8 cellular contexts compared by ENCODE assay signal in genomic region chr6:28142446-28142845, GRCh38. TPM values are rescaled to one million over a fixed set of nuclear protein-coding genes. Genes with fewer than 3 reads are reported as not detected.
DNase-seq lines count a peak whose midpoint lies in the region; ATAC-seq, FAIRE-seq and TF ChIP-seq lines count a peak whose summit lies in the region.

No MANE protein-coding gene starts in this region.

- in situ Hi-C loops in K562 (cut with MboI), result no loop called here

- H3K23ac ChIP-seq in mesendoderm (ENCODE audit: low read length), result no peak overlapping the region

- no peaks in the 10 kb centered on the region for H3K27me3 ChIP-seq in K562 (ENCODE audit: control insufficient read depth in 2 of 2, insufficient read depth in 2 of 2, low read length in 2 of 2)
- no peaks in the 10 kb centered on the region for H3K27me3 ChIP-seq in mesendoderm (ENCODE audit: insufficient read depth, low read length, poor library complexity)

- H3K9me3 ChIP-seq in A549 (no peaks in the 10 kb centered on the region), K562 (replicated peaks; ENCODE audit: control insufficient read depth, insufficient read depth, low read depth, low read length) (no peaks in the 10 kb centered on the region)

- no peaks in the 10 kb centered on the region for H3K9me1 ChIP-seq in K562 (ENCODE audit: control insufficient read depth, insufficient read depth, low read length)

- peak overlapping the region; percentile 85 to 94 for H3K27ac ChIP-seq in A549
- H3K27ac ChIP-seq in K562 (ENCODE audit: extremely low read depth, low read depth, low read length), result peak overlapping the region; percentile 79
- H3K27ac ChIP-seq in mesendoderm (ENCODE audit: low read depth, low read length), result no peak overlapping the region

- no peak overlapping the region for H4K8ac ChIP-seq in mesendoderm (ENCODE audit: low read depth, low read length)

- H2AK5ac ChIP-seq in mesendoderm (ENCODE audit: low read length), result no peak overlapping the region

- no peak for TF ChIP-seq RAD21 in A549 (conservative IDR thresholded peaks at IDR 0.05 in 1 of 2, IDR thresholded peaks at IDR 0.05 in 1 of 2)
- no peak for TF ChIP-seq RAD21 in K562 (CRISPR knock-in tag; conservative IDR thresholded peaks at IDR 0.05 in 1 of 2, IDR thresholded peaks at IDR 0.05 in 1 of 2)

- no peak overlapping the region for H3K4ac ChIP-seq in mesendoderm (ENCODE audit: low read depth, low read length)

- peak overlapping the region; percentile 95 for H3K4me3 Mint-ChIP-seq in HFFc6

- H3K4me1 Mint-ChIP-seq in HFFc6 (ENCODE audit: low read depth), result peaks cover 48% of the 10 kb centered on the region

- no peak overlapping the region for H2BK5ac ChIP-seq in mesendoderm (ENCODE audit: low read length)

- peak overlapping the region; percentile 93 for H3K27ac Mint-ChIP-seq in HFFc6

- DNase-seq in A549 (ENCODE audit: low read depth in 1 of 2, low spot score in 1 of 2) (no peak), HFFc6 (no peak), K562 (ENCODE audit: extremely low read depth in 1 of 4, low spot score in 3 of 4) (no peak), mesendoderm (no peak), GOT3 (lab: John Stamatoyannopoulos, UW) (no peak), T1000 (lab: John Stamatoyannopoulos, UW) (no peak)

- H2AFZ ChIP-seq in K562 (ENCODE audit: low read depth, low read length), result peak overlapping the region; percentile 98; the same call in 1 of the 2 replicates

- H3K18ac ChIP-seq in mesendoderm (ENCODE audit: low read length), result no peak overlapping the region

- TF ChIP-seq CTCF in A549 (IDR thresholded peaks at IDR 0.05) (no peak), HFFc6 (IDR thresholded peaks at IDR 0.05) (no peak), K562 (IDR thresholded peaks at IDR 0.05 in 2 of 3, conservative IDR thresholded peaks at IDR 0.05 in 1 of 3; ENCODE audit: insufficient read depth in 2 of 3, low read depth in 1 of 3, low read length in 3 of 3) (no peak)

- H3K79me1 ChIP-seq in mesendoderm (ENCODE audit: low read length), result peaks cover 6% of the 10 kb centered on the region

- no peaks in the 10 kb centered on the region for H3K9me3 Mint-ChIP-seq in HFFc6

- TF ChIP-seq POLR2A in A549 (IDR thresholded peaks at IDR 0.05; ENCODE audit: low read length) (no peak), K562 (conservative IDR thresholded peaks at IDR 0.05) (no peak)

- no TSS peak for BruUV-seq in K562 (replicated peaks; lab: Mats Ljungman, UMichigan)

- H3K36me3 Mint-ChIP-seq in HFFc6 (ENCODE audit: low read depth), result peaks cover 34% of the 10 kb centered on the region

- no peak overlapping the region for H2BK120ac ChIP-seq in mesendoderm (ENCODE audit: low read depth, low read length)

- TF ChIP-seq EP300 in A549 (IDR thresholded peaks at IDR 0.05), result no peak
- no peak for TF ChIP-seq EP300 in K562 (IDR thresholded peaks at IDR 0.05; ENCODE audit: low read length)

- CTCF ChIA-PET in A549 (lab: Yijun Ruan, JAX) (interaction anchor here (1.2 to 4.0 kb wide), 2 partner anchors 37 to 214 kb away, joined by 3 to 13 read pairs; no protein-coding TSS in a partner anchor), K562 (lab: Yijun Ruan, JAX; ENCODE audit: low intra/inter-chr PET ratio) (no interaction called here)

- H3K4me3 ChIP-seq in A549 (peak overlapping the region; percentile 98), K562 (peak overlapping the region; percentile 72), mesendoderm (ENCODE audit: low read length) (peak overlapping the region; percentile 73)

- H3K36me3 ChIP-seq in K562 (ENCODE audit: control insufficient read depth, insufficient read depth, low read length) (peaks cover 28% of the 10 kb centered on the region), mesendoderm (ENCODE audit: control insufficient read depth, insufficient read depth, low read length) (peaks cover 1% of the 10 kb centered on the region)

- H3K4me1 ChIP-seq in A549 (peaks cover 13% of the 10 kb centered on the region), K562 (replicated peaks in 1 of 2; ENCODE audit: control insufficient read depth in 2 of 2, insufficient read depth in 2 of 2, low read length in 2 of 2) (peaks cover 8 to 17% of the 10 kb centered on the region in 2 experiments; a peak in 4 of 5 replicates), mesendoderm (ENCODE audit: control insufficient read depth, low read depth, low read length) (no peaks in the 10 kb centered on the region)

- intact Hi-C loops in K562 (cut with micrococcal nuclease), result no loop called here

- no peak overlapping the region for H2BK15ac ChIP-seq in mesendoderm (replicated peaks; ENCODE audit: low read depth)

- H4K20me1 ChIP-seq in K562 (replicated peaks; ENCODE audit: control insufficient read depth, insufficient read depth, low read length), result no peaks in the 10 kb centered on the region

- H3K79me2 ChIP-seq in K562 (ENCODE audit: control insufficient read depth, insufficient read depth, low read length), result peaks cover 47% of the 10 kb centered on the region
- peaks cover 17% of the 10 kb centered on the region for H3K79me2 ChIP-seq in mesendoderm (ENCODE audit: control insufficient read depth, insufficient read depth, low read length)

- POLR2A ChIA-PET in A549 (lab: Yijun Ruan, JAX) (interaction anchor here (1.2 kb wide), 1 partner anchor 77 kb away, joined by 8 read pairs; no protein-coding TSS in a partner anchor), K562 (lab: Yijun Ruan, JAX) (interaction anchor here (1.4 to 3.9 kb wide), 8 partner anchors 10 to 347 kb away, joined by 4 to 50 read pairs (median 10); partner anchors contain the start of gene ZSCAN31)

- peak overlapping the region in 1 of 2 experiments; percentile 82; a peak in 3 of 4 replicates for H3K9ac ChIP-seq in K562 (ENCODE audit: insufficient read depth in 1 of 2, low read depth in 2 of 2, low read length in 2 of 2)
- peak overlapping the region; percentile 86 for H3K9ac ChIP-seq in mesendoderm (ENCODE audit: low read length)

- FAIRE-seq in A549 (lab: Jason Lieb, UNC), result no peak
- FAIRE-seq in K562 (lab: Jason Lieb, UNC), result no peak

- H3K4me2 ChIP-seq in A549, result peak overlapping the region; percentile 93
- peak overlapping the region; percentile 91 for H3K4me2 ChIP-seq in K562 (ENCODE audit: insufficient read depth, low read length)
- peak overlapping the region; percentile 26 for H3K4me2 ChIP-seq in mesendoderm (ENCODE audit: low read length)

- 5% methylated on average over 4 of the region's 4 CpGs for WGBS in A549 (ENCODE audit: missing lambda C conversion rate)
- 0% methylated on average over 4 of the region's 4 CpGs for WGBS in K562 (ENCODE audit: insufficient coverage, low coverage, missing lambda C conversion rate)
- WGBS in mesendoderm (ENCODE audit: extremely low coverage, insufficient coverage, low lambda C conversion rate), result no CpG with 5 or more reads among the region's 4 CpGs

- H3K27me3 Mint-ChIP-seq in HFFc6 (ENCODE audit: insufficient read depth), result no peaks in the 10 kb centered on the region; the same call in 1 of the 2 replicates

- ATAC-seq in A549 (no peak), K562 (no peak), HG02763 (IDR thresholded peaks at IDR 0.05; ENCODE audit: unreplicated experiment) (no peak), GM18867 (IDR thresholded peaks at IDR 0.05; ENCODE audit: unreplicated experiment) (no peak)

- H4K5ac ChIP-seq in mesendoderm (ENCODE audit: low read length), result no peak overlapping the region

- peak overlapping the region; percentile 95 for H3K56ac ChIP-seq in mesendoderm (ENCODE audit: low read length)

RNA-seq across cellular contexts. Expression of gene ZKSCAN8, which starts 0.8 kb away (rescaled TPM):
- polyA plus RNA-seq in A549 (2011; rRNA removed) (8.9 and 16.2 TPM in 2 replicates), A549 (2017; fragmentation: RNase III; extraction: RNeasy Plus Mini Kit Qiagen cat#74134 plus additional on column Dnase treatment) (6.9 to 8.5 TPM (median 8.4 TPM) in 3 replicates), K562 (2011; rRNA removed) (22.1 and 40.4 TPM in 2 replicates), K562 (2014; fragmentation: Illumina TruSeq; extraction: Trizol) (35.5 and 37.7 TPM in 2 replicates), K562 (2014; fragmentation: Nextera tagmentation; extraction: Ambion mirVana) (1 to 10 TPM; 3.3 to 7.1 TPM), K562 (2014; rRNA removed) (21.8 and 24.4 TPM in 2 replicates)
- polyA plus RNA-seq in A549 (2012; cell fraction: cytosol; rRNA removed), result 1.7 TPM in 2 replicates
- polyA plus RNA-seq in A549 (2012; cell fraction: nucleus; rRNA removed), result 3.1 and 5.4 TPM in 2 replicates
- 14.8 and 25.5 TPM in 2 replicates for polyA minus RNA-seq in A549 (2011; rRNA and poly(A)+ RNA removed)
- total RNA-seq in HFFc6 (2021; fragmentation: NEBNext Ultra II Directional; extraction: Animal tissue kit (Norgen Biotek cat#: 25700)), result 10 to 100 TPM; 13.2 to 15.3 (median 14.0) TPM
- 36.9 and 61.9 TPM in 2 replicates for total RNA-seq in K562 (2011; cell fraction: chromatin; rRNA removed; ENCODE audit: low replicate concordance)
- total RNA-seq in K562 (2011; cell fraction: nucleolus; rRNA removed), result 15.2 and 22.2 TPM in 2 replicates
- total RNA-seq in K562 (2011; cell fraction: nucleoplasm; rRNA removed), result 40.5 and 82.1 TPM in 2 replicates
- total RNA-seq in K562 (2014; rRNA removed) (12.4 and 15.4 TPM in 2 replicates), K562 (2014; rRNA removed; fragmentation: Illumina TruSeq; extraction: Trizol) (21.7 and 25.3 TPM in 2 replicates), K562 (2015; rRNA removed; fragmentation: Illumina TruSeq; extraction: Trizol) (21.4 and 21.7 TPM in 2 replicates), K562 (2021) (26.7 and 29.9 TPM in 2 replicates)
- 7.6 and 24.2 TPM in 2 replicates for polyA plus RNA-seq in K562 (2011; cell fraction: cytosol; rRNA removed)
- polyA plus RNA-seq in K562 (2011; cell fraction: nucleus; rRNA removed), result 103 and 115 TPM in 2 replicates
- polyA plus RNA-seq in K562 (2012), result 15.2 and 22.1 TPM in 2 replicates
- 37.0 and 56.3 TPM in 2 replicates for polyA minus RNA-seq in K562 (2011; rRNA and poly(A)+ RNA removed)
- polyA minus RNA-seq in K562 (2011; cell fraction: cytosol; rRNA and poly(A)+ RNA removed), result 24.8 and 28.7 TPM in 2 replicates
- 22.8 and 48.3 TPM in 2 replicates for polyA minus RNA-seq in K562 (2011; cell fraction: nucleus; rRNA and poly(A)+ RNA removed)
- 10.2 TPM for polyA plus RNA-seq in mesendoderm (2013, experiment 1 of 2)
- 10.4 TPM for polyA plus RNA-seq in mesendoderm (2013, experiment 2 of 2)

RNA-seq across cellular contexts. Expression of gene ZSCAN16, which starts 18.0 kb away (rescaled TPM):
- polyA plus RNA-seq in A549 (2011; rRNA removed) (5.5 and 6.0 TPM in 2 replicates), A549 (2017; fragmentation: RNase III; extraction: RNeasy Plus Mini Kit Qiagen cat#74134 plus additional on column Dnase treatment) (5.7 to 6.1 TPM (median 5.8 TPM) in 3 replicates), K562 (2011; rRNA removed) (0.20 TPM in 1 of 2 replicates, not detected in the other), K562 (2014; fragmentation: Illumina TruSeq; extraction: Trizol) (not detected in 2 replicates), K562 (2014; fragmentation: Nextera tagmentation; extraction: Ambion mirVana) (under 1 TPM in 1 of 2 experiments, not detected in 1; 0.08 TPM), K562 (2014; rRNA removed) (not detected in 2 replicates)
- polyA plus RNA-seq in A549 (2012; cell fraction: cytosol; rRNA removed), result 2.4 and 2.8 TPM in 2 replicates
- polyA plus RNA-seq in A549 (2012; cell fraction: nucleus; rRNA removed), result 1.5 and 1.7 TPM in 2 replicates
- polyA minus RNA-seq in A549 (2011; rRNA and poly(A)+ RNA removed), result 4.4 and 5.0 TPM in 2 replicates
- 1 to 10 TPM in 3 of 6 experiments, under 1 TPM in 3; 0.84 to 1.6 (median 1.1) TPM for total RNA-seq in HFFc6 (2021; fragmentation: NEBNext Ultra II Directional; extraction: Animal tissue kit (Norgen Biotek cat#: 25700))
- not detected in 2 replicates for total RNA-seq in K562 (2011; cell fraction: chromatin; rRNA removed; ENCODE audit: low replicate concordance)
- not detected in 2 replicates for total RNA-seq in K562 (2011; cell fraction: nucleolus; rRNA removed)
- total RNA-seq in K562 (2011; cell fraction: nucleoplasm; rRNA removed), result not detected in 2 replicates
- total RNA-seq in K562 (2014; rRNA removed) (not detected in 2 replicates), K562 (2014; rRNA removed; fragmentation: Illumina TruSeq; extraction: Trizol) (not detected in 2 replicates), K562 (2015; rRNA removed; fragmentation: Illumina TruSeq; extraction: Trizol) (not detected in 2 replicates), K562 (2021) (not detected in 2 replicates)
- 0.04 TPM in 1 of 2 replicates, not detected in the other for polyA plus RNA-seq in K562 (2011; cell fraction: cytosol; rRNA removed)
- polyA plus RNA-seq in K562 (2011; cell fraction: nucleus; rRNA removed), result 0.22 TPM in 1 of 2 replicates, not detected in the other
- 0.09 TPM in 1 of 2 replicates, not detected in the other for polyA plus RNA-seq in K562 (2012)
- 0.33 TPM in 1 of 2 replicates, not detected in the other for polyA minus RNA-seq in K562 (2011; rRNA and poly(A)+ RNA removed)
- not detected in 2 replicates for polyA minus RNA-seq in K562 (2011; cell fraction: cytosol; rRNA and poly(A)+ RNA removed)
- polyA minus RNA-seq in K562 (2011; cell fraction: nucleus; rRNA and poly(A)+ RNA removed), result 0.44 TPM in 1 of 2 replicates, not detected in the other
- 8.8 TPM for polyA plus RNA-seq in mesendoderm (2013, experiment 1 of 2)
- 9.4 TPM for polyA plus RNA-seq in mesendoderm (2013, experiment 2 of 2)

Comparison
In these comparisons a context has a peak if more than half of its experiments do, and no peak if none do; other contexts are left out.
1. H3K4me2 ChIP-seq: peak in every context shown above with its lines; median percentile 93 in A549; 91 in K562; 26 in mesendoderm.